ENCODE assay signal across 30 cellular contexts in genomic region chr17:38617967-38618760, GRCh38. TPM values are rescaled to one million over a fixed set of nuclear protein-coding genes. Genes with fewer than 3 reads are reported as not detected.
DNase-seq lines count a peak whose midpoint lies in the region; ATAC-seq, FAIRE-seq and TF ChIP-seq lines count a peak whose summit lies in the region.
"Had no signal": no experiment of that assay in that cellular context is flagged by ENCODE, and none has a peak within 500 bp of the region (broad histone marks: within the 10 kb centered on the region; RNA-seq: fewer than 3 reads in every experiment).

No MANE protein-coding gene starts in this region.

- DNase-seq in NCI-H2196 (lab: John Stamatoyannopoulos, UW; ENCODE audit: unreplicated experiment), result peak; percentile 3
- no peak for DNase-seq in NCI-H2196 treated with DMSO at 0.1 percent for 48 hours (lab: John Stamatoyannopoulos, UW; ENCODE audit: unreplicated experiment)
- peak; percentile 12 for DNase-seq in GM12892 (ENCODE audit: insufficient read length)
- DNase-seq in NCI-H2171 treated with DMSO at 0.1 percent for 48 hours (lab: John Stamatoyannopoulos, UW), result peak; percentile 89
- DNase-seq in neural progenitor cell (ENCODE audit: low spot score), result no peak
- DNase-seq in SW 1271 (lab: John Stamatoyannopoulos, UW), result no peak
- DNase-seq: activated CD4-positive, alpha-beta memory T cell treated with anti-CD3 and anti-CD28 coated beads for 36 hours; activated CD8-positive, alpha-beta memory T cell treated with anti-CD3 and anti-CD28 coated beads, Interleukin-2, amount 50 U/mL, for 4 hours; activated naive CD4-positive, alpha-beta T cell treated with anti-CD3 and anti-CD28 coated beads, Interleukin-2, amount 50 U/mL, for 16 hours; amniotic stem cell; brain microvascular endothelial cell; CD8-positive, alpha-beta T cell; DND-41; hypothalamus; left ventricle myocardium superior; midbrain; naive thymus-derived CD4-positive, alpha-beta T cell; NCI-H1048; NCI-H2081 treated with DMSO at 0.1 percent for 48 hours; T-helper 1 cell had no signal

- no peaks in the 10 kb centered on the region for H4K20me1 ChIP-seq in neural progenitor cell (ENCODE audit: low read depth)

- no peaks in the 10 kb centered on the region for H3K79me2 ChIP-seq in neural progenitor cell (ENCODE audit: low read depth)

- H3F3A ChIP-seq in neural progenitor cell (ENCODE audit: low read depth), result peaks cover 12% of the 10 kb centered on the region

- ATAC-seq in GM18498 (IDR thresholded peaks at IDR 0.05; ENCODE audit: unreplicated experiment), result no peak
- no peak for ATAC-seq in HG03108 (IDR thresholded peaks at IDR 0.05; ENCODE audit: unreplicated experiment)
- ATAC-seq: activated CD4-positive, CD25-positive, alpha-beta regulatory T cell treated with anti-CD3 and anti-CD28 coated beads, Interleukin-2, amount 50 U/mL, for 24 hours; CD8-positive, alpha-beta T cell; left ventricle myocardium superior; naive thymus-derived CD4-positive, alpha-beta T cell had no signal

- H3K27ac Mint-ChIP-seq in neural progenitor cell, result no peak overlapping the region
- H3K27ac Mint-ChIP-seq: activated CD4-positive, alpha-beta memory T cell treated with anti-CD3 and anti-CD28 coated beads for 36 hours; activated T-helper 1 cell treated with anti-CD3 and anti-CD28 coated beads, Interleukin-12 subunit alpha, Interleukin-12 subunit beta, Interleukin-2, Interleukin-4 antibody, amounts not matched to agents 30 ng/mL and 10 ng/mL and 1 ng/mL, durations not matched to agents 14 hours and 24 hours and 36 hours; B cell; CD8-positive, alpha-beta T cell; stimulated activated naive CD8-positive, alpha-beta T cell treated with anti-CD3 and anti-CD28 coated beads, Interleukin-15, Interleukin-2, amounts not matched to agents 100 ng/mL and 50 ng/mL, for 24 hours had no signal

- no peaks in the 10 kb centered on the region for H3K9me3 ChIP-seq in neural progenitor cell (ENCODE audit: low read depth)

- H3K27ac ChIP-seq in neural progenitor cell, result no peak overlapping the region
- H3K27ac ChIP-seq: brain microvascular endothelial cell, skin epidermis had no signal

- no peak overlapping the region for H3K4me3 ChIP-seq in neural progenitor cell
- H3K4me3 ChIP-seq: skin epidermis had no signal

- peaks cover 14% of the 10 kb centered on the region for H3K4me1 ChIP-seq in neural progenitor cell

- no peak overlapping the region for H3K4me2 ChIP-seq in neural progenitor cell

- no peaks in the 10 kb centered on the region for H3K36me3 Mint-ChIP-seq in neural progenitor cell
- H3K36me3 Mint-ChIP-seq: activated CD4-positive, alpha-beta memory T cell treated with anti-CD3 and anti-CD28 coated beads for 36 hours; CD8-positive, alpha-beta T cell; naive thymus-derived CD4-positive, alpha-beta T cell had no signal

- TF ChIP-seq POLR2A in GM12892 (IDR thresholded peaks at IDR 0.05; ENCODE audit: low read depth, low read length), result no peak

- H3K27me3 ChIP-seq in neural progenitor cell, result no peaks in the 10 kb centered on the region

- H3K36me3 ChIP-seq in neural progenitor cell, result no peaks in the 10 kb centered on the region
- H3K36me3 ChIP-seq: brain microvascular endothelial cell had no signal

- peak overlapping the region; percentile 33 for H3K4me3 Mint-ChIP-seq in neural progenitor cell
- H3K4me3 Mint-ChIP-seq: activated CD4-positive, alpha-beta memory T cell treated with anti-CD3 and anti-CD28 coated beads for 36 hours; activated T-helper 1 cell treated with anti-CD3 and anti-CD28 coated beads, Interleukin-12 subunit alpha, Interleukin-12 subunit beta, Interleukin-2, Interleukin-4 antibody, amounts not matched to agents 30 ng/mL and 10 ng/mL and 1 ng/mL, durations not matched to agents 14 hours and 24 hours and 36 hours; B cell; CD8-positive, alpha-beta T cell; naive thymus-derived CD4-positive, alpha-beta T cell; stimulated activated naive CD8-positive, alpha-beta T cell treated with anti-CD3 and anti-CD28 coated beads, Interleukin-15, Interleukin-2, amounts not matched to agents 100 ng/mL and 50 ng/mL, for 24 hours had no signal

- FAIRE-seq in GM12892 (lab: Jason Lieb, UNC), result no peak
- FAIRE-seq: A204.1 had no signal

- H3K9me3 Mint-ChIP-seq in neural progenitor cell, result peaks cover 3% of the 10 kb centered on the region
- H3K9me3 Mint-ChIP-seq: activated CD4-positive, alpha-beta memory T cell treated with anti-CD3 and anti-CD28 coated beads for 36 hours; activated T-helper 1 cell treated with anti-CD3 and anti-CD28 coated beads, Interleukin-12 subunit alpha, Interleukin-12 subunit beta, Interleukin-2, Interleukin-4 antibody, amounts not matched to agents 30 ng/mL and 10 ng/mL and 1 ng/mL, durations not matched to agents 14 hours and 24 hours and 36 hours; CD8-positive, alpha-beta T cell; stimulated activated naive CD8-positive, alpha-beta T cell treated with anti-CD3 and anti-CD28 coated beads, Interleukin-15, Interleukin-2, amounts not matched to agents 100 ng/mL and 50 ng/mL, for 24 hours had no signal

- H3K27me3 Mint-ChIP-seq in neural progenitor cell (ENCODE audit: insufficient read depth, low read depth), result peaks cover 11% of the 10 kb centered on the region

- H3K4me1 Mint-ChIP-seq in neural progenitor cell, result peaks cover 9% of the 10 kb centered on the region

- no peak for TF ChIP-seq CTCF in neural progenitor cell (IDR thresholded peaks at IDR 0.05)

- no peak overlapping the region for H2AFZ ChIP-seq in neural progenitor cell (replicated peaks)

- no peak overlapping the region for H3K9ac ChIP-seq in neural progenitor cell

RNA-seq across cellular contexts. Expression of gene SRCIN1, which starts 12.4 kb away (rescaled TPM):
- polyA plus RNA-seq in GM12892 (2012; ENCODE audit: missing spikeins), result 0.13 TPM
- 3.8 and 15.6 TPM in 2 replicates for total RNA-seq in neural progenitor cell (ENCODE audit: low replicate concordance)
- total RNA-seq: osteoblast, RPMI7951 had no signal
- polyA plus RNA-seq: naive thymus-derived CD4-positive, alpha-beta T cell had no signal

RNA-seq across cellular contexts. Expression of gene EPOP, which starts 56.6 kb away (rescaled TPM):
- polyA plus RNA-seq in GM12892 (2012; ENCODE audit: missing spikeins), result 5.2 TPM
- 8.0 and 19.3 TPM in 2 replicates for total RNA-seq in neural progenitor cell (ENCODE audit: low replicate concordance)
- polyA plus RNA-seq: naive thymus-derived CD4-positive, alpha-beta T cell had no signal

Comparison
In these comparisons a context has a peak if more than half of its experiments do, and no peak if none do; other contexts are left out.
1. DNase-seq: peak in NCI-H2196 (single experiment), GM12892 (single experiment) and NCI-H2171 treated with DMSO at 0.1 percent for 48 hours (single experiment); none in NCI-H2196 treated with DMSO at 0.1 percent for 48 hours (single experiment), neural progenitor cell (single experiment) and SW 1271 (0 of 2).